In the genomic region with DNA sequence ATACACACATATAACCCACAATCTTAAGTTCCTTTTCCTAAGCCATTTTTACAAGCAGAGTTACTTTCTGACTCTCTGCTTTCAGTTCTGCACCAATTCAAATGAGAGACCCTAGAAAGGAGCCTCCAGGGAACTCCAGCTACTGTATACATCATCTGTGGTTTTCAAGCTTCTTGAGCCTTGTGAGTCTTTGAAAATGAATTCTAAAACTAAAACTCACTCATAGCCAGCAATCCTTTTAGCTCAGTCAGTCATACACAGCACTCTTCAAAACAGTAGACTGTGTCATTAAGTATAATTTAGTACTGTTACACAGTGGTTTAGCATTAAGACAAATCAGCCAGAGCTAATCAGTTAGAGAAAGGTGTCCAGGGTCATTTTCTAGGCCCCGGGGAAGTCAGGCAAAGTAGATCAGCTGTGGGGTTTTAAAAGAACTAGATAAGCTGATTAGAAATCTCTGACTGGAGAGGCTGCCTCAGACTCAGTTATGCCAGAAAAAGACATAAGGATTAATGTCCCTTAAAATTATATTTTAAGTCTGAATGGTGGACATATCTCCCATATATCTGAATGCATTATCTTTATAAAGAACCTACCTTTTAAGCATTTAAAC, we compare ENCODE assay signal across 10 cellular contexts.
DNase-seq lines count a peak whose midpoint lies in the region; ATAC-seq, FAIRE-seq and TF ChIP-seq lines count a peak whose summit lies in the region.
"Had no signal": no experiment of that assay in that cellular context is flagged by ENCODE, and none has a peak within 500 bp of the region (broad histone marks: within the 10 kb centered on the region; RNA-seq: fewer than 3 reads in every experiment).

No MANE protein-coding gene starts in this region.

- no peak for TF ChIP-seq POLR2A in uterus (IDR thresholded peaks at IDR 0.05)

- H3K4me3 ChIP-seq in GM12865 (ENCODE audit: low read depth, low read length): no peak overlapping the region
- no peak overlapping the region for H3K4me3 ChIP-seq in keratinocyte (ENCODE audit: control insufficient read depth in 2 of 3, extremely low read depth in 1 of 3, insufficient read depth in 2 of 3, low read depth in 1 of 3, low read length in 3 of 3)
- no peak overlapping the region for H3K4me3 ChIP-seq in hepatocyte
- no peak overlapping the region for H3K4me3 ChIP-seq in uterus

- intact Hi-C loops in uterus (cut with DNase I; ENCODE audit: low total_unique reads): no loop called here

- DNase-seq in GM12865 (ENCODE audit: low read depth) (peak; percentile 28), NOMO-1 (lab: John Stamatoyannopoulos, UW; ENCODE audit: unreplicated experiment in 2 of 2) (peak; percentile 23 to 38), keratinocyte (ENCODE audit: low read depth, low spot score) (no peak), hepatocyte (ENCODE audit: low spot score) (no peak), uterus (no peak), SKM-1 treated with dmso at 0.1 percent for 144 hours (lab: John Stamatoyannopoulos, UW; ENCODE audit: unreplicated experiment) (no peak)
- DNase-seq in stimulated activated CD4-positive, alpha-beta T cell treated with anti-CD3 and anti-CD28 coated beads, Interleukin-4, amount 100 ng/mL, for 1 hour: no peak
- DNase-seq: stimulated activated CD4-positive, alpha-beta T cell treated with anti-CD3 and anti-CD28 coated beads, Interleukin-4, amount 100 ng/mL, for 4 hours had no signal

- H3K4me2 ChIP-seq in keratinocyte (ENCODE audit: control insufficient read depth, extremely low read depth, insufficient read depth, low read depth, low read length) (no peak overlapping the region), hepatocyte (no peak overlapping the region)

- H3K36me3 ChIP-seq in keratinocyte (ENCODE audit: control insufficient read depth in 2 of 2, extremely low read depth in 1 of 2, insufficient read depth in 2 of 2, low read length in 2 of 2) (no peaks in the 10 kb centered on the region), hepatocyte (replicated peaks; ENCODE audit: insufficient read depth, low read depth) (no peaks in the 10 kb centered on the region), uterus (no peaks in the 10 kb centered on the region)

- H3K79me2 ChIP-seq in keratinocyte (ENCODE audit: control insufficient read depth, insufficient read depth, low read length): no peaks in the 10 kb centered on the region
- H3K79me2 ChIP-seq in hepatocyte: no peaks in the 10 kb centered on the region

- peak; percentile 63 for FAIRE-seq in keratinocyte (lab: Jason Lieb, UNC)
- FAIRE-seq: endothelial cell of umbilical vein had no signal

- no peaks in the 10 kb centered on the region for H3K9me1 ChIP-seq in keratinocyte (ENCODE audit: control insufficient read depth, extremely low read depth, insufficient read depth, low read length)

- H3K9me2 ChIP-seq in hepatocyte (replicated peaks; ENCODE audit: insufficient read depth): no peaks in the 10 kb centered on the region

- no peaks in the 10 kb centered on the region for H3K27me3 ChIP-seq in keratinocyte (ENCODE audit: control insufficient read depth, extremely low read depth, insufficient read depth, low read length)
- no peaks in the 10 kb centered on the region for H3K27me3 ChIP-seq in hepatocyte
- no peaks in the 10 kb centered on the region for H3K27me3 ChIP-seq in uterus

- no peak overlapping the region for H3K9ac ChIP-seq in keratinocyte (ENCODE audit: control insufficient read depth, extremely low read depth, insufficient read depth, low read length)

- H3K27ac ChIP-seq in keratinocyte (ENCODE audit: control insufficient read depth, insufficient read depth, low read length) (no peak overlapping the region), hepatocyte (no peak overlapping the region), uterus (no peak overlapping the region)

- ATAC-seq in HG02623 (IDR thresholded peaks at IDR 0.05; ENCODE audit: unreplicated experiment): peak; percentile 80

- dilution Hi-C loops in keratinocyte (cut with MboI; ENCODE audit: extremely low pct_ligation_motif_present, low sequenced_read_pairs): no loop called here

- H4K20me1 ChIP-seq in keratinocyte (ENCODE audit: control insufficient read depth, extremely low read depth, insufficient read depth, low read length) (no peaks in the 10 kb centered on the region), hepatocyte (ENCODE audit: insufficient read depth, poor library complexity, severe bottlenecking) (no peaks in the 10 kb centered on the region)

- WGBS in hepatocyte (ENCODE audit: low lambda C conversion rate, missing lambda C conversion rate): 4% methylated on average over 1 of the region's 1 CpG

- H3K9me3 ChIP-seq in keratinocyte (ENCODE audit: control insufficient read depth, low read depth, low read length): no peaks in the 10 kb centered on the region
- no peaks in the 10 kb centered on the region for H3K9me3 ChIP-seq in hepatocyte (ENCODE audit: low read depth)
- no peaks in the 10 kb centered on the region for H3K9me3 ChIP-seq in uterus

- TF ChIP-seq CTCF in GM12865 (IDR thresholded peaks at IDR 0.05; ENCODE audit: insufficient read depth, low read depth, low read length, missing control alignments): no peak
- no peak for TF ChIP-seq CTCF in keratinocyte (optimal IDR thresholded peaks at IDR 0.05 in 1 of 3, IDR thresholded peaks at IDR 0.05 in 1 of 3, conservative IDR thresholded peaks at IDR 0.05 in 1 of 3; ENCODE audit: extremely low read depth in 1 of 3, insufficient read depth in 2 of 3, low read length in 3 of 3)
- no peak for TF ChIP-seq CTCF in hepatocyte (IDR thresholded peaks at IDR 0.05; ENCODE audit: poor library complexity)
- no peak for TF ChIP-seq CTCF in uterus (IDR thresholded peaks at IDR 0.05)

- H2AFZ ChIP-seq in keratinocyte (ENCODE audit: control insufficient read depth, low read length): peak overlapping the region; percentile 10
- H2AFZ ChIP-seq in hepatocyte: no peak overlapping the region

- H3K4me1 ChIP-seq in keratinocyte (ENCODE audit: control insufficient read depth, extremely low read depth, insufficient read depth, low read length): peaks cover 34% of the 10 kb centered on the region
- H3K4me1 ChIP-seq in hepatocyte (ENCODE audit: insufficient read depth): no peaks in the 10 kb centered on the region
- H3K4me1 ChIP-seq in uterus: no peaks in the 10 kb centered on the region

Comparison
In these comparisons a context has a peak if more than half of its experiments do, and no peak if none do; other contexts are left out.
1. DNase-seq: peak in GM12865 (single experiment) and NOMO-1 (2 of 2); none in keratinocyte (single experiment), hepatocyte (single experiment), stimulated activated CD4-positive, alpha-beta T cell treated with anti-CD3 and anti-CD28 coated beads, Interleukin-4, amount 100 ng/mL, for 1 hour (single experiment), uterus (0 of 2) and SKM-1 treated with dmso at 0.1 percent for 144 hours (single experiment).